17 cellular contexts compared by ENCODE assay signal in genomic region chr1:199218065-199218464, GRCh38.
DNase-seq lines count a peak whose midpoint lies in the region; ATAC-seq and TF ChIP-seq lines count a peak whose summit lies in the region.
"Had no signal": no experiment of that assay in that cellular context is flagged by ENCODE, and none has a peak within 500 bp of the region (broad histone marks: within the 10 kb centered on the region; RNA-seq: fewer than 3 reads in every experiment).

No MANE protein-coding gene starts in this region.

- H3K23ac ChIP-seq in neuronal stem cell (ENCODE audit: low read depth, low read length, poor library complexity): no peak overlapping the region

- in situ Hi-C loops in mammary epithelial cell (cut with MboI; ENCODE audit: low sequenced_read_pairs in 2 of 2): no loop called here

- no peaks in the 10 kb centered on the region for H3K79me2 ChIP-seq in mammary epithelial cell (ENCODE audit: insufficient read depth, low read length)

- peak overlapping the region; percentile 75 for H3K14ac ChIP-seq in neuronal stem cell (ENCODE audit: low read length)

- no peaks in the 10 kb centered on the region for H3K36me3 ChIP-seq in neuronal stem cell (replicated peaks in 1 of 2; ENCODE audit: control insufficient read depth in 2 of 2, insufficient read depth in 2 of 2, low read length in 2 of 2)
- no peaks in the 10 kb centered on the region for H3K36me3 ChIP-seq in mammary epithelial cell (ENCODE audit: insufficient read depth, low read length)
- H3K36me3 ChIP-seq: HAP-1, ovary, stomach had no signal

- BruUV-seq in mammary epithelial cell (replicated peaks; lab: Mats Ljungman, UMichigan): no TSS peak

- H3K27me3 ChIP-seq in neuronal stem cell (ENCODE audit: control insufficient read depth in 3 of 3, insufficient read depth in 3 of 3, low read depth in 1 of 3, low read length in 3 of 3): no peaks in the 10 kb centered on the region
- H3K27me3 ChIP-seq in mammary epithelial cell (ENCODE audit: insufficient read depth, low read length): no peaks in the 10 kb centered on the region
- H3K27me3 ChIP-seq: ovary, stomach had no signal

- no peak overlapping the region for H4K91ac ChIP-seq in neuronal stem cell (ENCODE audit: low read depth, low read length, poor library complexity)

- H3K18ac ChIP-seq in neuronal stem cell (ENCODE audit: low read length): peak overlapping the region; percentile 24

- H4K20me1 ChIP-seq in mammary epithelial cell (ENCODE audit: insufficient read depth, low read length): no peaks in the 10 kb centered on the region

- intact Hi-C loops in mammary epithelial cell (cut with micrococcal nuclease): no loop called here

- no peak overlapping the region for H3K27ac Mint-ChIP-seq in central memory CD8-positive, alpha-beta T cell (ENCODE audit: low read depth)

- H3K4me1 ChIP-seq in neuronal stem cell (ENCODE audit: control insufficient read depth in 2 of 2, insufficient read depth in 1 of 2, low read depth in 1 of 2, low read length in 2 of 2): peaks cover 0 to 6% of the 10 kb centered on the region in 2 donors
- no peaks in the 10 kb centered on the region for H3K4me1 ChIP-seq in mammary epithelial cell (ENCODE audit: insufficient read depth, low read length)
- H3K4me1 ChIP-seq: stomach had no signal

- no peaks in the 10 kb centered on the region for H3K79me1 ChIP-seq in neuronal stem cell (ENCODE audit: low read depth, low read length)

- no peaks in the 10 kb centered on the region for H3K27me3 Mint-ChIP-seq in central memory CD8-positive, alpha-beta T cell

- WGBS in neuronal stem cell (ENCODE audit: extremely low coverage in 2 of 2, insufficient read length in 2 of 2, insufficient replicate concordance in 1 of 2), 2 donors: no CpG with 5 or more reads among the region's 2 CpGs
- WGBS in mammary epithelial cell (ENCODE audit: low coverage, missing lambda C conversion rate): 70% methylated on average over 2 of the region's 2 CpGs

- dilution Hi-C loops in mammary epithelial cell (cut with HindIII; ENCODE audit: low sequenced_read_pairs): no loop called here

- H2AFZ ChIP-seq in neuronal stem cell (ENCODE audit: low read length) (no peak overlapping the region), mammary epithelial cell (ENCODE audit: low read depth, low read length) (no peak overlapping the region)

- H3K4me2 ChIP-seq in neuronal stem cell (ENCODE audit: insufficient read depth, low read length, poor library complexity, severe bottlenecking): no peak overlapping the region
- no peak overlapping the region for H3K4me2 ChIP-seq in mammary epithelial cell (ENCODE audit: insufficient read depth, low read depth, low read length)

- H3K27ac ChIP-seq in neuronal stem cell (replicated peaks; ENCODE audit: low read length) (no peak overlapping the region), mammary epithelial cell (ENCODE audit: insufficient read depth, low read depth, low read length) (no peak overlapping the region), substantia nigra (ENCODE audit: low read depth, low read length, poor library complexity, severe bottlenecking) (no peak overlapping the region)
- H3K27ac ChIP-seq: epithelial cell of prostate, ovary, stomach had no signal

- no peak overlapping the region for H3K4ac ChIP-seq in neuronal stem cell (ENCODE audit: low read length)

- no peak for TF ChIP-seq CTCF in GM12865 (IDR thresholded peaks at IDR 0.05; ENCODE audit: insufficient read depth, low read depth, low read length, missing control alignments)
- TF ChIP-seq CTCF in mammary epithelial cell (conservative IDR thresholded peaks at IDR 0.05 in 1 of 2, IDR thresholded peaks at IDR 0.05 in 1 of 2; ENCODE audit: extremely low read depth in 1 of 2, insufficient read depth in 1 of 2, low read depth in 1 of 2, low read length in 2 of 2): no peak

- no peak overlapping the region for H2BK12ac ChIP-seq in neuronal stem cell (ENCODE audit: low read length)

- no peak overlapping the region for H2BK15ac ChIP-seq in neuronal stem cell (ENCODE audit: low read length)

- H4K8ac ChIP-seq in neuronal stem cell (ENCODE audit: low read depth, low read length): no peak overlapping the region

- no peak overlapping the region for H2AK5ac ChIP-seq in neuronal stem cell (ENCODE audit: low read depth, low read length)

- no peak overlapping the region for H3K4me3 Mint-ChIP-seq in central memory CD8-positive, alpha-beta T cell
- H3K4me3 Mint-ChIP-seq: CD14-positive monocyte had no signal

- ATAC-seq in central memory CD8-positive, alpha-beta T cell (replicated peaks; ENCODE audit: extremely low read depth, poor library complexity, severe bottlenecking): peak; percentile 91
- ATAC-seq in HG03520 (IDR thresholded peaks at IDR 0.05; ENCODE audit: unreplicated experiment): no peak
- ATAC-seq: K562 had no signal

- H3K9me3 ChIP-seq in neuronal stem cell (replicated peaks in 1 of 2; ENCODE audit: control insufficient read depth in 2 of 2, insufficient read depth in 1 of 2, low read depth in 1 of 2, low read length in 2 of 2) (no peaks in the 10 kb centered on the region), mammary epithelial cell (replicated peaks; ENCODE audit: insufficient read depth, low read length) (no peaks in the 10 kb centered on the region)
- H3K9me3 ChIP-seq: HAP-1, ovary, stomach had no signal

- H3K4me1 Mint-ChIP-seq in central memory CD8-positive, alpha-beta T cell: peaks cover 11% of the 10 kb centered on the region

- no peak overlapping the region for H3K4me3 ChIP-seq in GM12865 (ENCODE audit: low read depth, low read length)
- H3K4me3 ChIP-seq in neuronal stem cell (ENCODE audit: low read length in 2 of 2): no peak overlapping the region
- H3K4me3 ChIP-seq in mammary epithelial cell (replicated peaks in 1 of 3; ENCODE audit: insufficient read depth in 1 of 3, low read depth in 2 of 3, low read length in 3 of 3): no peak overlapping the region
- H3K4me3 ChIP-seq: HAP-1, K562, ovary, stomach had no signal

- DNase-seq in GM12865 (ENCODE audit: low read depth): peak; percentile 3
- peak; percentile 78 for DNase-seq in NCI-H2081 treated with DMSO at 0.1 percent for 48 hours (lab: John Stamatoyannopoulos, UW)
- DNase-seq in central memory CD8-positive, alpha-beta T cell (ENCODE audit: low spot score in 2 of 2): peak in 1 of 2 donors; percentile 23
- DNase-seq in neuronal stem cell (ENCODE audit: low spot score): no peak
- DNase-seq in mammary epithelial cell: no peak
- DNase-seq in substantia nigra (lab: John Stamatoyannopoulos, UW): no peak
- DNase-seq: activated CD4-positive, alpha-beta T cell treated with anti-CD3 and anti-CD28 coated beads for 48 hours; islet precursor cell; midbrain; NCI-H1694 treated with DMSO at 0.1 percent for 48 hours; ovary; stomach had no signal

- no peaks in the 10 kb centered on the region for H3K9me3 Mint-ChIP-seq in central memory CD8-positive, alpha-beta T cell

- peaks cover 2% of the 10 kb centered on the region for H3K36me3 Mint-ChIP-seq in central memory CD8-positive, alpha-beta T cell (ENCODE audit: insufficient read depth)
- H3K36me3 Mint-ChIP-seq: CD14-positive monocyte had no signal

- CTCF ChIA-PET in mammary epithelial cell (lab: Charles Lee; ENCODE audit: low non-redundant PET): no interaction called here

- H2BK5ac ChIP-seq in neuronal stem cell (ENCODE audit: low read length): no peak overlapping the region

- H3K9ac ChIP-seq in neuronal stem cell (ENCODE audit: low read depth, low read length, poor library complexity): no peak overlapping the region
- H3K9ac ChIP-seq in mammary epithelial cell (ENCODE audit: insufficient read depth, low read length): no peak overlapping the region

- H2BK120ac ChIP-seq in neuronal stem cell (ENCODE audit: low read depth, low read length): no peak overlapping the region

Comparison
In these comparisons a context has a peak if more than half of its experiments do, and no peak if none do; other contexts are left out.
1. DNase-seq: peak in GM12865 (single experiment) and NCI-H2081 treated with DMSO at 0.1 percent for 48 hours (single experiment); none in neuronal stem cell (single experiment), mammary epithelial cell (single experiment) and substantia nigra (0 of 49).